8 cellular contexts compared by ENCODE assay signal in genomic region chr10:7872041-7872442, GRCh38. TPM values are rescaled to one million over a fixed set of nuclear protein-coding genes. Genes with fewer than 3 reads are reported as not detected.
DNase-seq lines count a peak whose midpoint lies in the region; ATAC-seq and TF ChIP-seq lines count a peak whose summit lies in the region.

No MANE protein-coding gene starts in this region.

- H3K27me3 Mint-ChIP-seq in CD4-positive, alpha-beta T cell = no peaks in the 10 kb centered on the region

- H3K9me2 ChIP-seq in GM23248 (ENCODE audit: insufficient read depth) = no peaks in the 10 kb centered on the region
- no peaks in the 10 kb centered on the region for H3K9me2 ChIP-seq in SK-N-SH

- POLR2A ChIA-PET in CD4-positive, alpha-beta T cell (lab: Charles Lee) = no interaction called here
- POLR2A ChIA-PET in SK-N-SH (lab: Yijun Ruan, JAX) = interaction anchor here (0.6 to 1.0 kb wide), 2 partner anchors 23 to 176 kb away, joined by 4 to 5 read pairs; no protein-coding TSS in a partner anchor

- H3K4me2 ChIP-seq in GM23248 (ENCODE audit: unreplicated experiment) = peak overlapping the region; percentile 93
- peak overlapping the region; percentile 50; the same call in 1 of the 2 replicates for H3K4me2 ChIP-seq in SK-N-SH
- H3K4me2 ChIP-seq in osteoblast (ENCODE audit: insufficient read depth, low read length) = peak overlapping the region; percentile 92

- TF ChIP-seq RAD21 in SK-N-SH (IDR thresholded peaks at IDR 0.05; ENCODE audit: low read length) = peak; percentile 89

- H3K36me3 Mint-ChIP-seq in CD4-positive, alpha-beta T cell (ENCODE audit: low read depth) = no peaks in the 10 kb centered on the region

- WGBS in GM23248 (ENCODE audit: low coverage in 1 of 2, low lambda C conversion rate in 2 of 2, missing lambda C conversion rate in 2 of 2), 2 experiments = 10 to 11% methylated on average over 5 of the region's 5 CpGs
- WGBS in SK-N-SH (ENCODE audit: low lambda C conversion rate) = 4% methylated on average over 5 of the region's 5 CpGs

- H3F3A ChIP-seq in GM23248 (ENCODE audit: insufficient read depth) = no peaks in the 10 kb centered on the region
- peaks cover 8% of the 10 kb centered on the region for H3F3A ChIP-seq in SK-N-SH (replicated peaks; ENCODE audit: insufficient read depth)

- H3K36me3 ChIP-seq in GM23248 (ENCODE audit: low read depth) (no peaks in the 10 kb centered on the region), SK-N-SH (replicated peaks in 1 of 2; ENCODE audit: control insufficient read depth in 1 of 2, insufficient read depth in 2 of 2, low read length in 1 of 2) (no peaks in the 10 kb centered on the region), osteoblast (ENCODE audit: insufficient read depth, low read length) (no peaks in the 10 kb centered on the region)

- H3K9me3 Mint-ChIP-seq in CD4-positive, alpha-beta T cell = no peaks in the 10 kb centered on the region

- in situ Hi-C loops in GM23248 (cut with MboI) = no loop called here

- H3K4me3 Mint-ChIP-seq in CD4-positive, alpha-beta T cell = peak overlapping the region; percentile 69

- H3K9me3 ChIP-seq in CD4-positive, alpha-beta T cell (ENCODE audit: control insufficient read depth, low read length) = no peaks in the 10 kb centered on the region
- no peaks in the 10 kb centered on the region for H3K9me3 ChIP-seq in GM23248 (ENCODE audit: low read depth)
- no peaks in the 10 kb centered on the region for H3K9me3 ChIP-seq in SK-N-SH
- H3K9me3 ChIP-seq in osteoblast (ENCODE audit: low read depth, low read length) = no peaks in the 10 kb centered on the region

- H3K4me1 Mint-ChIP-seq in CD4-positive, alpha-beta T cell (ENCODE audit: low read depth) = peaks cover 25% of the 10 kb centered on the region

- H3K4me3 ChIP-seq in GM23248 (peak overlapping the region; percentile 75), SK-N-SH (ENCODE audit: low read depth in 2 of 2, low read length in 1 of 2) (peak overlapping the region; percentile 46 to 59; a peak in 3 of 4 replicates), epithelial cell of proximal tubule (ENCODE audit: low read depth, low read length) (peak overlapping the region; percentile 53), osteoblast (ENCODE audit: insufficient read depth, low read length) (peak overlapping the region; percentile 69)

- CTCF ChIA-PET in CD4-positive, alpha-beta T cell (lab: Charles Lee) = interaction anchor here (0.6 to 2.0 kb wide), 5 partner anchors 54 to 1337 kb away, joined by 3 to 8 read pairs (median 3); partner anchors contain the start of gene TAF3
- CTCF ChIA-PET in SK-N-SH (lab: Yijun Ruan, JAX) = interaction anchor here (0.6 to 1.7 kb wide), 8 partner anchors 81 to 1431 kb away, joined by 3 to 8 read pairs (median 4); no protein-coding TSS in a partner anchor

- intact Hi-C loops in CD4-positive, alpha-beta T cell (cut with DNase I, micrococcal nuclease) = loop anchor here (1.0 to 2.0 kb wide), 6 partner anchors 345 to 1430 kb away; no protein-coding TSS in a partner anchor

- peak; percentile 88 for TF ChIP-seq CTCF in CD4-positive, alpha-beta T cell (IDR thresholded peaks at IDR 0.05)
- TF ChIP-seq CTCF in SK-N-SH (IDR thresholded peaks at IDR 0.05) = peak; percentile 83
- peak; percentile 73 for TF ChIP-seq CTCF in epithelial cell of proximal tubule (conservative IDR thresholded peaks at IDR 0.05; ENCODE audit: low read depth, low read length)
- TF ChIP-seq CTCF in osteoblast (IDR thresholded peaks at IDR 0.05; ENCODE audit: extremely low read depth, low read depth, low read length) = peak; percentile 75

- no peaks in the 10 kb centered on the region for H3K79me2 ChIP-seq in GM23248 (ENCODE audit: insufficient read depth)
- peaks cover 17% of the 10 kb centered on the region for H3K79me2 ChIP-seq in SK-N-SH (ENCODE audit: insufficient read depth)
- H3K79me2 ChIP-seq in osteoblast (ENCODE audit: insufficient read depth, low read length) = peaks cover 3% of the 10 kb centered on the region

- H2AFZ ChIP-seq in GM23248 = peak overlapping the region; percentile 63
- H2AFZ ChIP-seq in SK-N-SH (ENCODE audit: low read depth) = 0 out of 2 replicates have a peak overlapping the region, but pooled peaks have one; percentile 12
- peak overlapping the region; percentile 65 for H2AFZ ChIP-seq in osteoblast (ENCODE audit: low read length)

- TF ChIP-seq EP300 in SK-N-SH (IDR thresholded peaks at IDR 0.05; ENCODE audit: borderline replicate concordance in 1 of 2, low read depth in 1 of 2, low read length in 1 of 2) = no peak

- H4K20me1 ChIP-seq in GM23248 (ENCODE audit: insufficient read depth) = no peaks in the 10 kb centered on the region; the same call in 1 of the 2 replicates
- no peaks in the 10 kb centered on the region for H4K20me1 ChIP-seq in SK-N-SH (ENCODE audit: insufficient read depth)
- H4K20me1 ChIP-seq in osteoblast (ENCODE audit: insufficient read depth, low read length) = peaks cover 12% of the 10 kb centered on the region

- peak overlapping the region; percentile 57 for H3K9ac ChIP-seq in GM23248
- H3K9ac ChIP-seq in SK-N-SH = no peak overlapping the region

- no peaks in the 10 kb centered on the region for H3K27me3 ChIP-seq in CD4-positive, alpha-beta T cell (ENCODE audit: control insufficient read depth, insufficient read depth, low read length)
- H3K27me3 ChIP-seq in GM23248 (replicated peaks; ENCODE audit: insufficient read depth) = no peaks in the 10 kb centered on the region
- H3K27me3 ChIP-seq in SK-N-SH (ENCODE audit: insufficient read depth) = no peaks in the 10 kb centered on the region
- H3K27me3 ChIP-seq in osteoblast (ENCODE audit: insufficient read depth, low read length) = no peaks in the 10 kb centered on the region

- H3K4me1 ChIP-seq in GM23248 (ENCODE audit: insufficient read depth) (0 out of 2 replicates have a peak, but pooled peaks cover 2% of the 10 kb centered on the region), SK-N-SH (ENCODE audit: control insufficient read depth in 1 of 2, insufficient read depth in 2 of 2, low read depth in 1 of 2, low read length in 1 of 2) (peaks cover 6 to 7% of the 10 kb centered on the region in 2 experiments; a peak in 3 of 4 replicates), osteoblast (ENCODE audit: insufficient read depth, low read length) (no peaks in the 10 kb centered on the region)

- H3K27ac ChIP-seq in CD4-positive, alpha-beta T cell (ENCODE audit: low read depth, low read length) = no peak overlapping the region
- H3K27ac ChIP-seq in GM23248 (no peak overlapping the region), SK-N-SH (ENCODE audit: low read depth in 2 of 2, low read length in 1 of 2) (peak overlapping the region in 1 of 2 experiments; percentile 71; a peak in 2 of 4 replicates), osteoblast (ENCODE audit: low read depth, low read length) (peak overlapping the region; percentile 12)

- no peak for DNase-seq in CD4-positive, alpha-beta T cell
- peak; percentile 44 for DNase-seq in GM23248
- peak; percentile 48 for DNase-seq in SK-N-SH
- DNase-seq in epithelial cell of proximal tubule (ENCODE audit: low read depth) = no peak
- DNase-seq in osteoblast (ENCODE audit: insufficient read length, low spot score, missing footprints) = no peak
- no peak for DNase-seq in activated CD4-positive, CD25-positive, alpha-beta regulatory T cell treated with anti-CD3 and anti-CD28 coated beads, Interleukin-2, amount 50 U/mL, for 72 hours

- no peak overlapping the region for H3K27ac Mint-ChIP-seq in CD4-positive, alpha-beta T cell

- no peak for ATAC-seq in CD4-positive, alpha-beta T cell (ENCODE audit: poor library complexity)
- no peak for ATAC-seq in HG03095 (IDR thresholded peaks at IDR 0.05; ENCODE audit: unreplicated experiment)
- ATAC-seq in GM21619 (IDR thresholded peaks at IDR 0.05; ENCODE audit: unreplicated experiment) = no peak

TF ChIP-seq in SK-N-SH, 30 proteins besides CTCF, POLR2A, EP300 and RAD21:
- TF ChIP-seq USF2 (IDR thresholded peaks at IDR 0.05; ENCODE audit: borderline replicate concordance, low read depth, low read length) = no peak
- TF ChIP-seq JUND (IDR thresholded peaks at IDR 0.05) = no peak
- TF ChIP-seq SMC3 (IDR thresholded peaks at IDR 0.05; ENCODE audit: low read depth, low read length) = peak; percentile 66
- TF ChIP-seq RFX5 (IDR thresholded peaks at IDR 0.05; ENCODE audit: low read length) = peak; percentile 33; the same call in 1 of the 2 replicates

RNA-seq across cellular contexts. Expression of gene TAF3, which starts 53.7 kb away (rescaled TPM):
- 10 to 100 TPM; 12.6 to 12.8 TPM for total RNA-seq in CD4-positive, alpha-beta T cell
- 1.7 and 2.4 TPM in 2 replicates for total RNA-seq in GM23248 (2014; rRNA removed; shearing (Covaris generic))
- polyA plus RNA-seq in GM23248 (2016; fragmentation: Nextera tagmentation; extraction: Ambion mirVana) = 4.4 and 5.5 TPM in 2 replicates
- 1.7 and 2.4 TPM in 2 replicates for polyA plus RNA-seq in SK-N-SH (2012; rRNA removed)
- 2.6 and 2.7 TPM in 2 replicates for polyA plus RNA-seq in SK-N-SH (2012; cell fraction: cytosol; rRNA removed)
- 1.9 and 2.3 TPM in 2 replicates for polyA plus RNA-seq in SK-N-SH (2012; cell fraction: nucleus; rRNA removed)
- total RNA-seq in epithelial cell of proximal tubule = 3.0 and 4.8 TPM in 2 replicates
- 2.2 and 2.4 TPM in 2 replicates for total RNA-seq in osteoblast

Comparison
In these comparisons a context has a peak if more than half of its experiments do, and no peak if none do; other contexts are left out.
1. DNase-seq: peak in GM23248 (single experiment) and SK-N-SH (single experiment); none in CD4-positive, alpha-beta T cell (0 of 10), epithelial cell of proximal tubule (single experiment), osteoblast (single experiment) and activated CD4-positive, CD25-positive, alpha-beta regulatory T cell treated with anti-CD3 and anti-CD28 coated beads, Interleukin-2, amount 50 U/mL, for 72 hours (single experiment).
2. H2AFZ ChIP-seq: peak in every context shown above with its lines; median percentile 65 in osteoblast; 63 in GM23248; 12 in SK-N-SH.
3. Peak in every context shown above with its lines, with median percentiles within 50 percentile points of each other: CTCF ChIP-seq, H3K4me2 ChIP-seq and H3K4me3 ChIP-seq.